In genomic region chr16:86016201-86016965, GRCh38 we compare ENCODE assay signal across 8 cellular contexts.
A peak's percentile ranks its signal among the peaks of the same experiment; 100 is the strongest.
DNase-seq lines count a peak whose midpoint lies in the region; ATAC-seq, FAIRE-seq and TF ChIP-seq lines count a peak whose summit lies in the region.

No MANE protein-coding gene starts in this region.

- no peak overlapping the region for H3K27ac Mint-ChIP-seq in activated CD4-positive, alpha-beta memory T cell treated with anti-CD3 and anti-CD28 coated beads, Interleukin-2, amount 10 ng/mL, durations not matched to agents 7 days and 5 days

- TF ChIP-seq POLR2A in thyroid gland (IDR thresholded peaks at IDR 0.05) = no peak

- ATAC-seq in esophagus mucosa = peak; percentile 66
- ATAC-seq in HG02884 (IDR thresholded peaks at IDR 0.05; ENCODE audit: unreplicated experiment) = no peak

- POLR2A ChIA-PET in activated CD4-positive, alpha-beta memory T cell treated with anti-CD3 and anti-CD28 coated beads, Interleukin-2, amount 10 ng/mL, durations not matched to agents 7 days and 5 days (lab: Charles Lee) = no interaction called here

- no peak overlapping the region for H3K4me3 Mint-ChIP-seq in activated CD4-positive, alpha-beta memory T cell treated with anti-CD3 and anti-CD28 coated beads, Interleukin-2, amount 10 ng/mL, durations not matched to agents 7 days and 5 days

- no peaks in the 10 kb centered on the region for H3K27me3 ChIP-seq in thyroid gland

- H3K4me1 Mint-ChIP-seq in activated CD4-positive, alpha-beta memory T cell treated with anti-CD3 and anti-CD28 coated beads, Interleukin-2, amount 10 ng/mL, durations not matched to agents 7 days and 5 days = no peaks in the 10 kb centered on the region

- peaks cover 16% of the 10 kb centered on the region for H3K9me3 Mint-ChIP-seq in activated CD4-positive, alpha-beta memory T cell treated with anti-CD3 and anti-CD28 coated beads, Interleukin-2, amount 10 ng/mL, durations not matched to agents 7 days and 5 days

- H3K36me3 ChIP-seq in thyroid gland = no peaks in the 10 kb centered on the region

- CTCF ChIA-PET in activated CD4-positive, alpha-beta memory T cell treated with anti-CD3 and anti-CD28 coated beads, Interleukin-2, amount 10 ng/mL, durations not matched to agents 7 days and 5 days (lab: Charles Lee) = interaction anchor here (0.6 to 2.3 kb wide), 6 partner anchors 11 to 1800 kb away, joined by 3 to 52 read pairs (median 4); no protein-coding TSS in a partner anchor

- TF ChIP-seq CTCF in GM12874 (IDR thresholded peaks at IDR 0.05; ENCODE audit: insufficient read depth, low read depth, low read length) (peak; percentile 70), thyroid gland (IDR thresholded peaks at IDR 0.05) (peak; percentile 61 to 80 (median 70))

- H3K9me3 ChIP-seq in thyroid gland = no peaks in the 10 kb centered on the region

- FAIRE-seq in A204.1 (lab: Jason Lieb, UNC) = peak; percentile 40

- H3K27ac ChIP-seq in thyroid gland = no peak overlapping the region

- WGBS in thyroid gland, 2 donors = 48 to 52% methylated on average over 13 of the region's 13 CpGs

- peaks cover 3% of the 10 kb centered on the region for H3K36me3 Mint-ChIP-seq in activated CD4-positive, alpha-beta memory T cell treated with anti-CD3 and anti-CD28 coated beads, Interleukin-2, amount 10 ng/mL, durations not matched to agents 7 days and 5 days (ENCODE audit: low read depth)

- H3K27me3 Mint-ChIP-seq in activated CD4-positive, alpha-beta memory T cell treated with anti-CD3 and anti-CD28 coated beads, Interleukin-2, amount 10 ng/mL, durations not matched to agents 7 days and 5 days = peaks cover 15% of the 10 kb centered on the region

- DNase-seq in NCI-H2227 treated with DMSO at 0.1 percent for 48 hours (lab: John Stamatoyannopoulos, UW) (peak; percentile 20), mucosa of gallbladder (ENCODE audit: low spot score) (peak; percentile 36), thyroid gland (peak; percentile 17 to 29)
- DNase-seq in activated CD4-positive, alpha-beta memory T cell treated with anti-CD3 and anti-CD28 coated beads, Interleukin-2, amount 10 ng/mL, durations not matched to agents 7 days and 5 days = peak; percentile 34

- intact Hi-C loops in thyroid gland (cut with DNase I) = no loop called here

- H3K4me1 ChIP-seq in thyroid gland = no peaks in the 10 kb centered on the region

- H3K4me3 ChIP-seq in thyroid gland (replicated peaks in 1 of 3) = no peak overlapping the region
